Comparison of ENCODE assay signal across 16 cellular contexts in the genomic region with DNA sequence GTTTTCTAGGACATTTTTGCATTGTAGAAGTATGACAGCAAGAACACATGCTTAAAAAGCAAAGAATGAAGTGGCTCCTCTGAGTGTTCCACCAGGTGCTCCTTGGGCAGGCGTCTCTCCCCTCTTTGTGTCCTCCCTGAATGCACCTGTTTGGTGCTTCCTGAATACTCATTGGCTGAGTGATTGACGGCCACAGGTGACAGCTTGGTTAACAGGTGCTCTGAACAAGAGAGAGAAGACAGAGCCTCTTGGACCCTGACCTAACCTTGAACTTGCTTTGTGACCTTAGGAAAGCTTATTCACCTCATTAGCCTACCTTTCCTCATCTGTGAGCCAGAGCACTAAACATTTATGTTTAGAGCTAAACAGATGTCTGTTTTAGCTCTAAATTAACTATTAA.
DNase-seq lines count a peak whose midpoint lies in the region; ATAC-seq and TF ChIP-seq lines count a peak whose summit lies in the region.
"Had no signal": no experiment of that assay in that cellular context is flagged by ENCODE, and none has a peak within 500 bp of the region (broad histone marks: within the 10 kb centered on the region; RNA-seq: fewer than 3 reads in every experiment).

No MANE protein-coding gene starts in this region.

- H3K4me3 Mint-ChIP-seq in Calu3 (ENCODE audit: low read depth, unreplicated experiment) = peak overlapping the region; percentile 43
- no peak overlapping the region for H3K4me3 Mint-ChIP-seq in nephron
- H3K4me3 Mint-ChIP-seq: CD14-positive monocyte, GM23338, T-helper 17 cell had no signal

- H3K9me3 Mint-ChIP-seq in Calu3 (ENCODE audit: low read depth, unreplicated experiment) = no peaks in the 10 kb centered on the region
- peaks cover 11% of the 10 kb centered on the region for H3K9me3 Mint-ChIP-seq in nephron
- H3K9me3 Mint-ChIP-seq: activated T-helper 2 cell treated with anti-CD3 and anti-CD28 coated beads, Interferon-gamma antibody, Interleukin-2, Interleukin-4, amounts not matched to agents 10 μg/mL and 5 μg/mL and 100 μg/mL, durations not matched to agents 14 hours and 24 hours and 36 hours; GM23338 had no signal

- CTCF ChIA-PET in Calu3 (lab: Charles Lee) = interaction anchor here (0.5 to 0.7 kb wide), 2 partner anchors 78 to 511 kb away, joined by 3 read pairs; no protein-coding TSS in a partner anchor

- H3K27me3 Mint-ChIP-seq in Calu3 (ENCODE audit: unreplicated experiment) = no peaks in the 10 kb centered on the region
- H3K27me3 Mint-ChIP-seq in nephron (ENCODE audit: low read depth) = no peaks in the 10 kb centered on the region
- H3K27me3 Mint-ChIP-seq: T-helper 17 cell had no signal

- DNase-seq in Calu3 (no peak), NCI-H1105 (lab: John Stamatoyannopoulos, UW) (peak; percentile 16), RPMI8226 (peak; percentile 5), DMS 273 treated with DMSO at 0.1 percent for 48 hours (lab: John Stamatoyannopoulos, UW) (no peak), head of caudate nucleus (no peak), C1 segment of cervical spinal cord (lab: John Stamatoyannopoulos, UW) (no peak)
- DNase-seq: activated CD8-positive, alpha-beta memory T cell treated with anti-CD3 and anti-CD28 coated beads, Interleukin-2, amount 50 U/mL, for 4 hours; occipital lobe; stimulated activated CD8-positive, alpha-beta memory T cell treated with anti-CD3 and anti-CD28 coated beads, Interleukin-4, amount 100 ng/mL, for 48 hours; T-helper 17 cell had no signal

- BruUV-seq in Calu3 (replicated peaks; lab: Mats Ljungman, UMichigan) = no TSS peak

- TF ChIP-seq CTCF in Calu3 (IDR thresholded peaks at IDR 0.05; ENCODE audit: unreplicated experiment) = no peak
- no peak for TF ChIP-seq CTCF in nephron (IDR thresholded peaks at IDR 0.05; ENCODE audit: unreplicated experiment in 3 of 3)

- peak overlapping the region; percentile 82 for H3K27ac Mint-ChIP-seq in Calu3 (ENCODE audit: unreplicated experiment)
- peak overlapping the region; percentile 10 to 29 (median 26) for H3K27ac Mint-ChIP-seq in nephron
- H3K27ac Mint-ChIP-seq: activated T-helper 2 cell treated with anti-CD3 and anti-CD28 coated beads, Interferon-gamma antibody, Interleukin-2, Interleukin-4, amounts not matched to agents 10 μg/mL and 5 μg/mL and 100 μg/mL, durations not matched to agents 14 hours and 24 hours and 36 hours; CD14-positive monocyte; GM23338; T-helper 17 cell had no signal

- intact Hi-C loops in Calu3 (cut with micrococcal nuclease; ENCODE audit: unreplicated experiment) (loop anchor here (5.0 kb wide), 1 partner anchor 69 kb away; no protein-coding TSS in a partner anchor), head of caudate nucleus (cut with DNase I) (loop anchor here (10.0 kb wide), 1 partner anchor 171 kb away; no protein-coding TSS in a partner anchor)

- H3K4me1 Mint-ChIP-seq in Calu3 (ENCODE audit: low read depth, unreplicated experiment) = peaks cover 54% of the 10 kb centered on the region
- peaks cover 55% of the 10 kb centered on the region for H3K4me1 Mint-ChIP-seq in nephron

- ATAC-seq in HG03135 (IDR thresholded peaks at IDR 0.05; ENCODE audit: unreplicated experiment) = no peak
- ATAC-seq: GM23338, K562, T-helper 17 cell had no signal

- peaks cover 14% of the 10 kb centered on the region for H3K36me3 Mint-ChIP-seq in Calu3 (ENCODE audit: insufficient read depth, unreplicated experiment)
- peaks cover 30% of the 10 kb centered on the region for H3K36me3 Mint-ChIP-seq in nephron (ENCODE audit: low read depth)

Comparison
In these comparisons a context has a peak if more than half of its experiments do, and no peak if none do; other contexts are left out.
1. DNase-seq: peak in NCI-H1105 (single experiment) and RPMI8226 (single experiment); none in Calu3 (single experiment), DMS 273 treated with DMSO at 0.1 percent for 48 hours (single experiment), head of caudate nucleus (0 of 42) and C1 segment of cervical spinal cord (0 of 14).